Comparison of ENCODE assay signal across 2 cellular contexts in genomic region chr9:83976372-83976771, GRCh38.
TF ChIP-seq lines count a peak whose summit lies in the region.

No MANE protein-coding gene starts in this region.

TF ChIP-seq in K562, 482 proteins besides CTCF, POLR2A, EP300 and RAD21:
- no peak for TF ChIP-seq PRMT5 (CRISPR knock-in tag; IDR thresholded peaks at IDR 0.05)
- peak; percentile 56; the same call in 1 of the 2 replicates for TF ChIP-seq RBFOX2 (IDR thresholded peaks at IDR 0.05; ENCODE audit: low read depth, low read length)
- no peak for TF ChIP-seq FOXO4 (CRISPR knock-in tag; IDR thresholded peaks at IDR 0.05)

TF ChIP-seq in neural cell, 6 proteins besides CTCF, POLR2A, EP300 and RAD21:
- no peak for TF ChIP-seq SMC3 (conservative IDR thresholded peaks at IDR 0.05; ENCODE audit: poor library complexity)
